10 cellular contexts compared by ENCODE assay signal in the genomic region with DNA sequence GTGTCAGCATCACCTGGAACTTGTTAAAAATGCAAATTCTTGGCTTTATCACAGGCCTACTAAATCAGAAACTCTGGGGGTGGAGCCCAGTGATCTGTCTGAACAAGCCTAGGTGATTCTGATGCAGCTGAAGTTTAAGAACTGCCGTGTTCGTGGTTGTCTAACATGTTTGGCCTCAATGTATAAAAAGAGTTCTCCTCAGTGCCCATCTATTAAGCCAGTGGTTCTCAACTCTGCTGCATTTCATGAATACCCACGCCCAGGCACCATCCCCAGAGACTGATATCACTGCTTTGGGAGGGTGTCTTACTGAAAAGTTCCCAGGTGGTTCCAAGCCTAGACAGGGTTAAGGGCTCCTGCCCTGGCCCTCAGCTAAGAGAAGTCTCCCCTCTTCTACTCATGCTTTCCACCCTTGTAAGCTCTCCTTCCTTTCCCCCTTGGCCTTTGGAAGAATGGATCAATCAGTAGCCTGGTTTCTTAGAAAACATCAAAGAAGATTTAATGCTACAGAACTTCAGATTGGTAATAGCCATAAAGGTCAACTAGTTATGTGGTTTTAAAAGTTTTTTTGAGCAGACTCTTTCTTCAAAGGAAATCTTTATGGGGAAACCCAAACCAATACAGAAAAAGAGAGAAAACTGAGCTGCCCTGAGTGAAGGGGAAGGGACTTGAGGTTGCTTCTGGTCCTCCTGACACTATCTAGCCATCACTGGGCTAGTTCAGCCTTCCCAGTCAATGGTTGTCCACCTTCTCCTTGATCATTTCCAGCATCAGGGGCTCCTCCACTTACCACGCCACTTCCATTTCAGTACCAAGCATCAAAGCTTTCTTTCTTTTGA. TPM values are rescaled to one million over a fixed set of nuclear protein-coding genes. Genes with fewer than 3 reads are reported as not detected.
DNase-seq lines count a peak whose midpoint lies in the region; ATAC-seq and TF ChIP-seq lines count a peak whose summit lies in the region.
"Had no signal": no experiment of that assay in that cellular context is flagged by ENCODE, and none has a peak within 500 bp of the region (broad histone marks: within the 10 kb centered on the region; RNA-seq: fewer than 3 reads in every experiment).

No MANE protein-coding gene starts in this region.

- no peak overlapping the region for H3K4me3 ChIP-seq in CD8-positive, alpha-beta memory T cell (ENCODE audit: low read length)

- CTCF ChIA-PET in CD8-positive, alpha-beta memory T cell (lab: Charles Lee), result interaction anchor here (1.0 to 2.6 kb wide), 3 partner anchors 29 to 113 kb away, joined by 3 to 14 read pairs (median 4); a partner anchor contains a TSS

- ATAC-seq in GM21367 (IDR thresholded peaks at IDR 0.05; ENCODE audit: unreplicated experiment) (peak; percentile 56), HG03439 (IDR thresholded peaks at IDR 0.05; ENCODE audit: unreplicated experiment) (peak; percentile 54)
- no peak for ATAC-seq in central memory CD8-positive, alpha-beta T cell (replicated peaks; ENCODE audit: extremely low read depth, poor library complexity, severe bottlenecking)

- H3K9me3 ChIP-seq in CD8-positive, alpha-beta memory T cell (ENCODE audit: low read length), result no peaks in the 10 kb centered on the region

- peaks cover 0 to 3% of the 10 kb centered on the region in 2 donors for H3K27me3 Mint-ChIP-seq in CD8-positive, alpha-beta memory T cell
- H3K27me3 Mint-ChIP-seq in central memory CD8-positive, alpha-beta T cell, result no peaks in the 10 kb centered on the region
- H3K27me3 Mint-ChIP-seq in osteocyte (ENCODE audit: unreplicated experiment), result no peaks in the 10 kb centered on the region

- peak overlapping the region in 1 of 7 donors; percentile 24 for H3K4me3 Mint-ChIP-seq in CD8-positive, alpha-beta memory T cell
- no peak overlapping the region for H3K4me3 Mint-ChIP-seq in central memory CD8-positive, alpha-beta T cell
- H3K4me3 Mint-ChIP-seq in osteocyte (ENCODE audit: unreplicated experiment), result no peak overlapping the region

- H3K4me1 Mint-ChIP-seq in CD8-positive, alpha-beta memory T cell, result peaks cover 29 to 68% (median 54%) of the 10 kb centered on the region in 3 donors
- H3K4me1 Mint-ChIP-seq in central memory CD8-positive, alpha-beta T cell, result peaks cover 40% of the 10 kb centered on the region
- peaks cover 36% of the 10 kb centered on the region for H3K4me1 Mint-ChIP-seq in osteocyte (ENCODE audit: unreplicated experiment)

- no peak for TF ChIP-seq CTCF in osteocyte (IDR thresholded peaks at IDR 0.05)

- no peaks in the 10 kb centered on the region for H3K36me3 ChIP-seq in CD8-positive, alpha-beta memory T cell (ENCODE audit: insufficient read depth, low read length)

- H3K27me3 ChIP-seq in CD8-positive, alpha-beta memory T cell (ENCODE audit: insufficient read depth, low read length, poor library complexity, severe bottlenecking), result no peaks in the 10 kb centered on the region

- no peaks in the 10 kb centered on the region for H3K9me3 Mint-ChIP-seq in CD8-positive, alpha-beta memory T cell
- no peaks in the 10 kb centered on the region for H3K9me3 Mint-ChIP-seq in central memory CD8-positive, alpha-beta T cell
- H3K9me3 Mint-ChIP-seq in osteocyte (ENCODE audit: unreplicated experiment), result peaks cover 3% of the 10 kb centered on the region

- H3K4me1 ChIP-seq in CD8-positive, alpha-beta memory T cell (ENCODE audit: insufficient read depth, low read length), result peaks cover 44% of the 10 kb centered on the region

- peak overlapping the region; percentile 43 to 87 (median 80) for H3K27ac Mint-ChIP-seq in CD8-positive, alpha-beta memory T cell
- H3K27ac Mint-ChIP-seq in central memory CD8-positive, alpha-beta T cell (ENCODE audit: low read depth), result peak overlapping the region; percentile 63
- H3K27ac Mint-ChIP-seq in osteocyte (ENCODE audit: unreplicated experiment), result no peak overlapping the region

- H3K36me3 Mint-ChIP-seq in CD8-positive, alpha-beta memory T cell, result peaks cover 0 to 7% (median 2%) of the 10 kb centered on the region in 3 donors
- peaks cover 18% of the 10 kb centered on the region for H3K36me3 Mint-ChIP-seq in central memory CD8-positive, alpha-beta T cell (ENCODE audit: insufficient read depth)
- H3K36me3 Mint-ChIP-seq in osteocyte (ENCODE audit: unreplicated experiment), result no peaks in the 10 kb centered on the region

- no peak overlapping the region for H3K27ac ChIP-seq in CD8-positive, alpha-beta memory T cell (ENCODE audit: low read depth, low read length)

- POLR2A ChIA-PET in CD8-positive, alpha-beta memory T cell (lab: Charles Lee), result no interaction called here

- peak in 2 of 5 donors; percentile 20 to 45 for DNase-seq in CD8-positive, alpha-beta memory T cell
- DNase-seq in central memory CD8-positive, alpha-beta T cell (ENCODE audit: low spot score in 2 of 2), result no peak
- DNase-seq in effector CD4-positive, alpha-beta T cell, result no peak
- DNase-seq in osteocyte (ENCODE audit: extremely low spot score, unreplicated experiment) (no peak), NCI-H2107 treated with DMSO at 0.1 percent for 48 hours (lab: John Stamatoyannopoulos, UW; ENCODE audit: unreplicated experiment) (no peak), NCI-H2196 treated with DMSO at 0.1 percent for 48 hours (lab: John Stamatoyannopoulos, UW; ENCODE audit: unreplicated experiment) (no peak)
- DNase-seq: COR-L47, NCI-H774 had no signal

RNA-seq across cellular contexts. Expression of a gene that starts 38.9 kb away (rescaled TPM):
- total RNA-seq in CD8-positive, alpha-beta memory T cell, result 100 to 1,000 TPM; 267 to 298 TPM
- 127 TPM for polyA plus RNA-seq in CD8-positive, alpha-beta memory T cell
- 12.0 and 17.4 TPM in 2 replicates for total RNA-seq in osteocyte

Comparison
In these comparisons a context has a peak if more than half of its experiments do, and no peak if none do; other contexts are left out.
1. RNA of a gene that starts 38.9 kb away (total RNA-seq): 267 to 298 TPM in CD8-positive, alpha-beta memory T cell; 12.0 to 17.4 TPM in osteocyte; every median in the first group is over 10 times any median in the second.